Comparison of ENCODE assay signal across 13 cellular contexts in the genomic region with DNA sequence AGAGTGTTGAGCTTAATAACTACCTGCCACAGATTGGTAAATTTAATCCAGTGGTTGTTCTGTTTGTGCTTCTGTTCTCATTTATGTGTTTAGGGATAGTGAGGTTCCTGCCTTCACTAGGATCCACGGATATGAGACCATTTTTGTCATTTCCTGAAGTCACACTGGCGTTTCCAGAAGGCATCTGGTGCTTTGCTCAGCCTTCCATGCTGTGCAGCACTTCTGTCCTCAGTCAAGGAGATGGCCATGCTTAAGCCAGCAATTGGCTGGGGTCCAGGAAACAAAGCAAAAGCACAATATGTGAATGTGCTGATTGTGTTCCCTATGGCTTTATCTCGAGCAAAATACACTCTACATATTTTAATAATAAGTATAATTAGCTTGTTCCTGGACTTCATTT.
DNase-seq lines count a peak whose midpoint lies in the region; ATAC-seq and TF ChIP-seq lines count a peak whose summit lies in the region.
"Had no signal": no experiment of that assay in that cellular context is flagged by ENCODE, and none has a peak within 500 bp of the region (broad histone marks: within the 10 kb centered on the region; RNA-seq: fewer than 3 reads in every experiment).

No MANE protein-coding gene starts in this region.

- no peaks in the 10 kb centered on the region for H3K36me3 ChIP-seq in left ventricle myocardium inferior
- no peaks in the 10 kb centered on the region for H3K36me3 ChIP-seq in ovary
- H3K36me3 ChIP-seq: ascending aorta had no signal

- H3K27ac ChIP-seq in left ventricle myocardium inferior (replicated peaks), result peak overlapping the region; percentile 4
- H3K27ac ChIP-seq in ovary, result no peak overlapping the region
- H3K27ac ChIP-seq: ascending aorta had no signal

- in situ Hi-C loops in SK-MEL-5 (cut with HindIII; ENCODE audit: low pct_unique_long_range_greater_than_20kb, low sequenced_read_pairs), result no loop called here

- 19 to 38% (median 31%) methylated on average over 3 of the region's 3 CpGs for WGBS in ovary, 3 donors

- no peak for TF ChIP-seq POLR2A in ovary (IDR thresholded peaks at IDR 0.05)

- peak; percentile 23 for DNase-seq in DMS153 treated with DMSO at 0.1 percent for 48 hours (lab: John Stamatoyannopoulos, UW; ENCODE audit: unreplicated experiment)
- DNase-seq in NCI-H1694 (lab: John Stamatoyannopoulos, UW), result peak; percentile 16
- peak; percentile 14 for DNase-seq in SK-MEL-5 (ENCODE audit: low read depth, low spot score)
- DNase-seq in left ventricle myocardium inferior, result peak; percentile 34
- DNase-seq in ovary, result no peak
- no peak for DNase-seq in CD1c-positive myeloid dendritic cell (ENCODE audit: extremely low spot score)
- DNase-seq: activated CD4-positive, alpha-beta T cell treated with anti-CD3 and anti-CD28 coated beads, Interleukin-2, amount 50 U/mL, for 4 hours; effector CD4-positive, alpha-beta T cell; GOT3; NCI-H226; T-helper 9 cell had no signal

- H3K9me3 ChIP-seq in left ventricle myocardium inferior (replicated peaks), result no peaks in the 10 kb centered on the region
- H3K9me3 ChIP-seq in ovary, result no peaks in the 10 kb centered on the region
- H3K9me3 ChIP-seq: ascending aorta had no signal

- intact Hi-C loops in left ventricle myocardium inferior (cut with micrococcal nuclease), result no loop called here
- intact Hi-C loops in ovary (cut with DNase I), result no loop called here

- no peak for TF ChIP-seq EP300 in ovary (IDR thresholded peaks at IDR 0.05)

- H3K4me1 ChIP-seq in left ventricle myocardium inferior, result peaks cover 16% of the 10 kb centered on the region
- peaks cover 1% of the 10 kb centered on the region for H3K4me1 ChIP-seq in ovary (ENCODE audit: insufficient read depth)
- H3K4me1 ChIP-seq: ascending aorta had no signal

- H3K27me3 ChIP-seq in left ventricle myocardium inferior (ENCODE audit: low read depth) (no peaks in the 10 kb centered on the region), ovary (no peaks in the 10 kb centered on the region)
- H3K27me3 ChIP-seq: ascending aorta had no signal

- TF ChIP-seq CTCF in left ventricle myocardium inferior (IDR thresholded peaks at IDR 0.05; ENCODE audit: borderline replicate concordance) (no peak), ovary (IDR thresholded peaks at IDR 0.05) (no peak)

- ATAC-seq in HG02973 (IDR thresholded peaks at IDR 0.05; ENCODE audit: unreplicated experiment), result no peak

- H3K4me3 ChIP-seq in left ventricle myocardium inferior (no peak overlapping the region), ovary (no peak overlapping the region)
- H3K4me3 ChIP-seq: ascending aorta had no signal

Comparison
In these comparisons a context has a peak if more than half of its experiments do, and no peak if none do; other contexts are left out.
1. DNase-seq: peak in DMS153 treated with DMSO at 0.1 percent for 48 hours (single experiment), NCI-H1694 (single experiment), SK-MEL-5 (single experiment) and left ventricle myocardium inferior (single experiment); none in ovary (0 of 5) and CD1c-positive myeloid dendritic cell (single experiment).